Comparison of ENCODE assay signal across 1 cellular context in genomic region chr17:41848788-41849187, GRCh38.
TF ChIP-seq lines count a peak whose summit lies in the region.

No MANE protein-coding gene starts in this region.

TF ChIP-seq in HEK293, 187 proteins besides CTCF, POLR2A, EP300 and RAD21 (continued from another document):
- TF ChIP-seq ZNF776 (tag by site-specific recombination; IDR thresholded peaks at IDR 0.05; ENCODE audit: borderline replicate concordance) (no peak), ZNF501 (tag by site-specific recombination; IDR thresholded peaks at IDR 0.05) (no peak), HOXC10 (CRISPR knock-in tag; IDR thresholded peaks at IDR 0.05) (no peak), ZBTB1 (tag by site-specific recombination; IDR thresholded peaks at IDR 0.05) (0 out of 2 replicates have a peak, but pooled peaks have one; percentile 48), SCRT2 (tag by site-specific recombination; IDR thresholded peaks at IDR 0.05) (peak; percentile 88), ZNF544 (tag by site-specific recombination; IDR thresholded peaks at IDR 0.05) (no peak), ZNF214 (tag by site-specific recombination; IDR thresholded peaks at IDR 0.05; ENCODE audit: borderline replicate concordance) (no peak), ZNF221 (tag by site-specific recombination; IDR thresholded peaks at IDR 0.05; ENCODE audit: borderline replicate concordance) (no peak), PRDM4 (tag by site-specific recombination; IDR thresholded peaks at IDR 0.05) (no peak), ZNF23 (tag by site-specific recombination; IDR thresholded peaks at IDR 0.05; ENCODE audit: borderline replicate concordance) (no peak), ZBTB17 (tag by site-specific recombination; IDR thresholded peaks at IDR 0.05) (no peak), ZNF426 (tag by site-specific recombination; IDR thresholded peaks at IDR 0.05) (no peak), ZNF658 (tag by site-specific recombination; IDR thresholded peaks at IDR 0.05) (no peak), PRDM1 (tag by site-specific recombination; IDR thresholded peaks at IDR 0.05) (no peak), MEIS1 (CRISPR knock-in tag; IDR thresholded peaks at IDR 0.05; ENCODE audit: borderline replicate concordance) (no peak), ZXDB (tag by site-specific recombination; IDR thresholded peaks at IDR 0.05) (no peak), ATF2 (tag by site-specific recombination; IDR thresholded peaks at IDR 0.05; ENCODE audit: low read depth) (peak; percentile 61), PRDM6 (tag by site-specific recombination; IDR thresholded peaks at IDR 0.05) (peak; percentile 79), ZNF394 (tag by site-specific recombination; IDR thresholded peaks at IDR 0.05; ENCODE audit: borderline replicate concordance) (no peak), INSM2 (tag by site-specific recombination; IDR thresholded peaks at IDR 0.05) (0 out of 2 replicates have a peak, but pooled peaks have one; percentile 23), ZFP3 (tag by site-specific recombination; IDR thresholded peaks at IDR 0.05; ENCODE audit: low read depth) (no peak), ZNF530 (tag by site-specific recombination; IDR thresholded peaks at IDR 0.05; ENCODE audit: low read depth) (no peak), PBX3 (CRISPR knock-in tag; IDR thresholded peaks at IDR 0.05) (no peak), ZNF175 (tag by site-specific recombination; IDR thresholded peaks at IDR 0.05) (no peak), ZNF274 (IDR thresholded peaks at IDR 0.05; ENCODE audit: low read length) (no peak), ZNF274 (tag by site-specific recombination; IDR thresholded peaks at IDR 0.05; ENCODE audit: borderline replicate concordance) (no peak), ZNF433 (tag by site-specific recombination; IDR thresholded peaks at IDR 0.05; ENCODE audit: low read depth) (no peak), ZNF664 (tag by site-specific recombination; IDR thresholded peaks at IDR 0.05) (peak; percentile 88), SALL2 (tag by site-specific recombination; IDR thresholded peaks at IDR 0.05; ENCODE audit: borderline replicate concordance) (no peak), ZNF768 (tag by site-specific recombination; IDR thresholded peaks at IDR 0.05) (no peak), YY1 (tag by site-specific recombination; IDR thresholded peaks at IDR 0.05) (no peak)
TF ChIP-seq in HEK293: peak in this region for 26.
